In genomic region chr9:132451276-132451675, GRCh38 we compare ENCODE assay signal across 20 cellular contexts. TPM values are rescaled to one million over a fixed set of nuclear protein-coding genes. Genes with fewer than 3 reads are reported as not detected.
DNase-seq lines count a peak whose midpoint lies in the region; TF ChIP-seq lines count a peak whose summit lies in the region.
"Had no signal": no experiment of that assay in that cellular context is flagged by ENCODE, and none has a peak within 500 bp of the region (broad histone marks: within the 10 kb centered on the region; RNA-seq: fewer than 3 reads in every experiment).

No MANE protein-coding gene starts in this region.

- TF ChIP-seq CTCF in Caco-2 (IDR thresholded peaks at IDR 0.05; ENCODE audit: insufficient read depth in 1 of 2, low read depth in 1 of 2, low read length in 1 of 2, severe bottlenecking in 1 of 2, unreplicated experiment in 1 of 2) = no peak

- peaks cover 6% of the 10 kb centered on the region for H3K4me1 Mint-ChIP-seq in activated CD4-positive, alpha-beta T cell treated with anti-CD3 and anti-CD28 coated beads, Interleukin-2, amount 10 ng/mL, durations not matched to agents 7 days and 5 days
- H3K4me1 Mint-ChIP-seq in CD4-positive, alpha-beta memory T cell = peaks cover 4 to 7% (median 5%) of the 10 kb centered on the region in 4 donors
- H3K4me1 Mint-ChIP-seq in activated naive CD8-positive, alpha-beta T cell treated with anti-CD3 and anti-CD28 coated beads for 36 hours = peaks cover 11% of the 10 kb centered on the region
- no peaks in the 10 kb centered on the region for H3K4me1 Mint-ChIP-seq in Caco-2 (ENCODE audit: low read depth, unreplicated experiment)
- H3K4me1 Mint-ChIP-seq: CD14-positive monocyte had no signal

- H3K27me3 ChIP-seq in CD4-positive, alpha-beta memory T cell (ENCODE audit: insufficient read depth, low read length) = no peaks in the 10 kb centered on the region
- no peaks in the 10 kb centered on the region for H3K27me3 ChIP-seq in Caco-2 (replicated peaks; ENCODE audit: control insufficient read depth, insufficient read depth, low read length)

- no peaks in the 10 kb centered on the region for H3K36me3 ChIP-seq in CD4-positive, alpha-beta memory T cell (ENCODE audit: insufficient read depth, low read length)
- H3K36me3 ChIP-seq in Caco-2 (ENCODE audit: control insufficient read depth, insufficient read depth, low read length) = no peaks in the 10 kb centered on the region
- H3K36me3 ChIP-seq: tibial nerve had no signal

- POLR2A ChIA-PET in activated CD4-positive, alpha-beta T cell treated with anti-CD3 and anti-CD28 coated beads, Interleukin-2, amount 10 ng/mL, durations not matched to agents 7 days and 5 days (lab: Charles Lee) = no interaction called here
- POLR2A ChIA-PET in CD4-positive, alpha-beta memory T cell (lab: Charles Lee; ENCODE audit: partially characterized antibody) = no interaction called here
- POLR2A ChIA-PET in Caco-2 (lab: Charles Lee) = no interaction called here

- H3K36me3 Mint-ChIP-seq in activated CD4-positive, alpha-beta T cell treated with anti-CD3 and anti-CD28 coated beads, Interleukin-2, amount 10 ng/mL, durations not matched to agents 7 days and 5 days (ENCODE audit: low read depth) = no peaks in the 10 kb centered on the region
- H3K36me3 Mint-ChIP-seq in CD4-positive, alpha-beta memory T cell = no peaks in the 10 kb centered on the region
- H3K36me3 Mint-ChIP-seq in activated naive CD8-positive, alpha-beta T cell treated with anti-CD3 and anti-CD28 coated beads for 36 hours = no peaks in the 10 kb centered on the region
- no peaks in the 10 kb centered on the region for H3K36me3 Mint-ChIP-seq in Caco-2 (ENCODE audit: insufficient read depth, unreplicated experiment)
- H3K36me3 Mint-ChIP-seq: CD14-positive monocyte had no signal

- no peak overlapping the region for H3K27ac ChIP-seq in CD4-positive, alpha-beta memory T cell (ENCODE audit: low read depth, low read length)
- H3K27ac ChIP-seq: A549, GM23248, tibial nerve, VCaP had no signal

- BruUV-seq in Caco-2 (replicated peaks; lab: Mats Ljungman, UMichigan) = no TSS peak

- peak; percentile 14 for DNase-seq in activated CD4-positive, alpha-beta T cell treated with anti-CD3 and anti-CD28 coated beads, Interleukin-2, amount 10 ng/mL, durations not matched to agents 7 days and 5 days
- DNase-seq in activated CD4-positive, alpha-beta T cell treated with anti-CD3 and anti-CD28 coated beads, Interleukin-2, amount 50 U/mL, for 1 hour = no peak
- peak in 3 of 5 donors; percentile 21 to 30 (median 26) for DNase-seq in CD4-positive, alpha-beta memory T cell
- peak; percentile 50 for DNase-seq in activated naive CD8-positive, alpha-beta T cell treated with anti-CD3 and anti-CD28 coated beads for 36 hours
- peak; percentile 2 to 8 for DNase-seq in stimulated activated CD8-positive, alpha-beta memory T cell treated with anti-CD3 and anti-CD28 coated beads, Interleukin-15, amount 100 ng/mL, for 4 hours (ENCODE audit: low read depth in 2 of 2)
- DNase-seq in AG20443 (ENCODE audit: low spot score) (no peak), mesenteric fat pad (ENCODE audit: low spot score) (no peak), Caco-2 (no peak)
- DNase-seq: DMS79, GM23248, midbrain, NCI-H526, OCI-M1, SIG-M5 had no signal

- H3K9me3 ChIP-seq in CD4-positive, alpha-beta memory T cell (ENCODE audit: control insufficient read depth in 1 of 2, low read length in 2 of 2) = no peaks in the 10 kb centered on the region
- no peaks in the 10 kb centered on the region for H3K9me3 ChIP-seq in Caco-2
- H3K9me3 ChIP-seq: A549, tibial nerve had no signal

- CTCF ChIA-PET in activated CD4-positive, alpha-beta T cell treated with anti-CD3 and anti-CD28 coated beads, Interleukin-2, amount 10 ng/mL, durations not matched to agents 7 days and 5 days (lab: Charles Lee) = no interaction called here
- CTCF ChIA-PET in CD4-positive, alpha-beta memory T cell (lab: Charles Lee; ENCODE audit: partially characterized antibody) = no interaction called here
- CTCF ChIA-PET in Caco-2 (lab: Charles Lee) = no interaction called here

- H3K27me3 Mint-ChIP-seq in activated CD4-positive, alpha-beta T cell treated with anti-CD3 and anti-CD28 coated beads, Interleukin-2, amount 10 ng/mL, durations not matched to agents 7 days and 5 days = peaks cover 27% of the 10 kb centered on the region
- peaks cover 8 to 18% of the 10 kb centered on the region in 2 donors for H3K27me3 Mint-ChIP-seq in CD4-positive, alpha-beta memory T cell
- H3K27me3 Mint-ChIP-seq in activated naive CD8-positive, alpha-beta T cell treated with anti-CD3 and anti-CD28 coated beads for 36 hours = peaks cover 64% of the 10 kb centered on the region
- H3K27me3 Mint-ChIP-seq in Caco-2 (ENCODE audit: insufficient read depth, unreplicated experiment) = peaks cover 11% of the 10 kb centered on the region

- no peaks in the 10 kb centered on the region for H3K4me1 ChIP-seq in CD4-positive, alpha-beta memory T cell (ENCODE audit: insufficient read depth, low read length)
- H3K4me1 ChIP-seq in Caco-2 = no peaks in the 10 kb centered on the region
- H3K4me1 ChIP-seq: A549, tibial nerve had no signal

- no peak overlapping the region for H3K4me3 ChIP-seq in CD4-positive, alpha-beta memory T cell (ENCODE audit: low read length in 2 of 2)
- H3K4me3 ChIP-seq in Caco-2 (ENCODE audit: low read depth, low read length) = no peak overlapping the region
- H3K4me3 ChIP-seq: A549, GM23248, tibial nerve had no signal

- intact Hi-C loops in CD4-positive, alpha-beta memory T cell (cut with micrococcal nuclease) = no loop called here
- intact Hi-C loops in Caco-2 (cut with micrococcal nuclease; ENCODE audit: unreplicated experiment) = no loop called here

- H3K27ac Mint-ChIP-seq in activated CD4-positive, alpha-beta T cell treated with anti-CD3 and anti-CD28 coated beads, Interleukin-2, amount 10 ng/mL, durations not matched to agents 7 days and 5 days = peak overlapping the region; percentile 1
- H3K27ac Mint-ChIP-seq in CD4-positive, alpha-beta memory T cell = no peak overlapping the region
- H3K27ac Mint-ChIP-seq in activated naive CD8-positive, alpha-beta T cell treated with anti-CD3 and anti-CD28 coated beads for 36 hours = no peak overlapping the region
- H3K27ac Mint-ChIP-seq in Caco-2 (ENCODE audit: unreplicated experiment) = no peak overlapping the region
- H3K27ac Mint-ChIP-seq: CD14-positive monocyte had no signal

- H3K4me3 Mint-ChIP-seq in activated CD4-positive, alpha-beta T cell treated with anti-CD3 and anti-CD28 coated beads, Interleukin-2, amount 10 ng/mL, durations not matched to agents 7 days and 5 days = no peak overlapping the region
- no peak overlapping the region for H3K4me3 Mint-ChIP-seq in CD4-positive, alpha-beta memory T cell
- H3K4me3 Mint-ChIP-seq in activated naive CD8-positive, alpha-beta T cell treated with anti-CD3 and anti-CD28 coated beads for 36 hours = no peak overlapping the region
- no peak overlapping the region for H3K4me3 Mint-ChIP-seq in Caco-2 (ENCODE audit: unreplicated experiment)
- H3K4me3 Mint-ChIP-seq: CD14-positive monocyte had no signal

- no peaks in the 10 kb centered on the region for H3K9me3 Mint-ChIP-seq in activated CD4-positive, alpha-beta T cell treated with anti-CD3 and anti-CD28 coated beads, Interleukin-2, amount 10 ng/mL, durations not matched to agents 7 days and 5 days
- H3K9me3 Mint-ChIP-seq in CD4-positive, alpha-beta memory T cell = peaks cover 0 to 3% (median 0%) of the 10 kb centered on the region in 8 donors
- no peaks in the 10 kb centered on the region for H3K9me3 Mint-ChIP-seq in activated naive CD8-positive, alpha-beta T cell treated with anti-CD3 and anti-CD28 coated beads for 36 hours
- no peaks in the 10 kb centered on the region for H3K9me3 Mint-ChIP-seq in Caco-2 (ENCODE audit: unreplicated experiment)
- H3K9me3 Mint-ChIP-seq: CD14-positive monocyte had no signal

RNA-seq across cellular contexts. Expression of gene CFAP77, which starts 41.3 kb away (rescaled TPM):
- not detected for total RNA-seq in activated CD4-positive, alpha-beta T cell treated with anti-CD3 and anti-CD28 coated beads, Interleukin-2, amount 10 ng/mL, durations not matched to agents 7 days and 5 days
- total RNA-seq in CD4-positive, alpha-beta memory T cell = not detected
- not detected for polyA plus RNA-seq in CD4-positive, alpha-beta memory T cell
- total RNA-seq in activated naive CD8-positive, alpha-beta T cell treated with anti-CD3 and anti-CD28 coated beads for 36 hours = not detected
- total RNA-seq in mesenteric fat pad (not detected), Caco-2 (2022) (not detected in 2 replicates)
- total RNA-seq: esophagus mucosa; GM23248; T-helper 1 cell treated with Interleukin-12 subunit alpha and Interleukin-12 subunit beta and Interleukin-4 antibody, amounts not matched to agents 30 ng/mL and 1 ng/mL, for 36 hours had no signal
- polyA plus RNA-seq: CD14-positive monocyte, GM23248 had no signal

RNA-seq across cellular contexts. Expression of gene TTF1, which starts 44.6 kb away (rescaled TPM):
- 10 to 100 TPM; 29.7 to 30.5 TPM for total RNA-seq in activated CD4-positive, alpha-beta T cell treated with anti-CD3 and anti-CD28 coated beads, Interleukin-2, amount 10 ng/mL, durations not matched to agents 7 days and 5 days
- total RNA-seq in CD4-positive, alpha-beta memory T cell = 10 to 100 TPM; 22.2 TPM
- polyA plus RNA-seq in CD4-positive, alpha-beta memory T cell = 1 to 10 TPM; 5.8 to 9.3 TPM
- total RNA-seq in activated naive CD8-positive, alpha-beta T cell treated with anti-CD3 and anti-CD28 coated beads for 36 hours = 10 to 100 TPM; 41.5 to 42.2 TPM
- 10.8 TPM for total RNA-seq in mesenteric fat pad
- 11.4 and 12.9 TPM in 2 replicates for total RNA-seq in Caco-2 (2022)

Comparison
In these comparisons a context has a peak if more than half of its experiments do, and no peak if none do; other contexts are left out.
1. DNase-seq: peak in activated CD4-positive, alpha-beta T cell treated with anti-CD3 and anti-CD28 coated beads, Interleukin-2, amount 10 ng/mL, durations not matched to agents 7 days and 5 days (single experiment), CD4-positive, alpha-beta memory T cell (3 of 5), activated naive CD8-positive, alpha-beta T cell treated with anti-CD3 and anti-CD28 coated beads for 36 hours (single experiment) and stimulated activated CD8-positive, alpha-beta memory T cell treated with anti-CD3 and anti-CD28 coated beads, Interleukin-15, amount 100 ng/mL, for 4 hours (2 of 2); none in activated CD4-positive, alpha-beta T cell treated with anti-CD3 and anti-CD28 coated beads, Interleukin-2, amount 50 U/mL, for 1 hour (single experiment), AG20443 (single experiment), mesenteric fat pad (single experiment) and Caco-2 (0 of 2).